9 cellular contexts compared by ENCODE assay signal in the genomic region with DNA sequence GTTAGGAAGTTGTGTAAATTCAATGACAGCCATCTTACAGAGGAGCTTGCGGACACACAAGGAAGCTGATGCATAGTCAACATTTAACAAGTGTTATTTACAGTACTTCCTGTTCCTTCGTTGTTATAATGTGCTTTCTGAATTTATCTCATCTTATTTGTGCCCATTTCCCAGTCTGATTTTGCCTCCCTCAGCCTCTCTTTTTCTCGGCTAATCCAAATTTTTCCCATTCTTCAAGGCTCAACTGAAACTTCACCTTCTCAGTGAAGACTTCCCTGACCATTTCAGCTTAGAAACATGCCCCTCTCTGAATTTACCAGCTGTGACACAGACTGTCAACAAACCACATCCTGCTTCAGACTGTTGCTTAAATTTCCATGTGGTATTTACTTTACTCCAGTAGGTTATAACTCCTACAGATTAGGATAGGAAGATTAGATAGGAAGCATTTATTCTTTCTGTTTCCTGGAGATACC. TPM values are rescaled to one million over a fixed set of nuclear protein-coding genes. Genes with fewer than 3 reads are reported as not detected.
DNase-seq lines count a peak whose midpoint lies in the region; ATAC-seq, FAIRE-seq and TF ChIP-seq lines count a peak whose summit lies in the region.
"Had no signal": no experiment of that assay in that cellular context is flagged by ENCODE, and none has a peak within 500 bp of the region (broad histone marks: within the 10 kb centered on the region; RNA-seq: fewer than 3 reads in every experiment).

No MANE protein-coding gene starts in this region.

- H3K27ac ChIP-seq in smooth muscle cell (ENCODE audit: low read depth), result peak overlapping the region; percentile 70

- no peaks in the 10 kb centered on the region for H3K36me3 ChIP-seq in smooth muscle cell (ENCODE audit: low read depth)
- H3K36me3 ChIP-seq: heart right ventricle had no signal

- H3K36me3 Mint-ChIP-seq in endothelial cell (ENCODE audit: low read depth, unreplicated experiment), result no peaks in the 10 kb centered on the region

- H2AFZ ChIP-seq in smooth muscle cell (ENCODE audit: low read depth), result peak overlapping the region; percentile 48

- peak overlapping the region; percentile 72 for H3K4me2 ChIP-seq in smooth muscle cell

- H3K79me2 ChIP-seq in smooth muscle cell (ENCODE audit: low read depth), result no peaks in the 10 kb centered on the region

- H4K20me1 ChIP-seq in smooth muscle cell (ENCODE audit: low read depth), result no peaks in the 10 kb centered on the region

- 45% methylated on average over 3 of the region's 3 CpGs for WGBS in smooth muscle cell (ENCODE audit: low lambda C conversion rate)

- no peak for FAIRE-seq in frontal cortex (lab: Jason Lieb, UNC)

- H3K27me3 ChIP-seq in smooth muscle cell (ENCODE audit: low read depth), result no peaks in the 10 kb centered on the region
- H3K27me3 ChIP-seq: heart right ventricle had no signal

- TF ChIP-seq CTCF in AG09309 (IDR thresholded peaks at IDR 0.05; ENCODE audit: control insufficient read depth, insufficient read depth, low read depth, low read length, missing control alignments) (no peak), endothelial cell (IDR thresholded peaks at IDR 0.05; ENCODE audit: unreplicated experiment) (no peak), smooth muscle cell (IDR thresholded peaks at IDR 0.05; ENCODE audit: borderline replicate concordance, insufficient read depth, poor library complexity, severe bottlenecking) (no peak)

- no peak overlapping the region for H3K4me3 ChIP-seq in AG09309 (ENCODE audit: control insufficient read depth, low read depth, low read length)
- H3K4me3 ChIP-seq in smooth muscle cell, result no peak overlapping the region

- DNase-seq in AG09309 (ENCODE audit: low read depth), result peak; percentile 31
- DNase-seq in GM19240 (ENCODE audit: insufficient read length, low spot score), result peak; percentile 14
- DNase-seq in RPMI7951 (ENCODE audit: low read depth), result peak; percentile 86
- DNase-seq in endothelial cell (ENCODE audit: low spot score), result no peak
- DNase-seq in smooth muscle cell (lab: John Stamatoyannopoulos, UW; ENCODE audit: unreplicated experiment), result no peak
- no peak for DNase-seq in frontal cortex (ENCODE audit: low spot score in 2 of 2)
- no peak for DNase-seq in NK-92 treated with Interleukin-12 subunit alpha and Interleukin-12 subunit beta, amount 100 ng/mL, for 24 hours (lab: John Stamatoyannopoulos, UW)
- DNase-seq: heart right ventricle had no signal

- no peak overlapping the region for H3K4me3 Mint-ChIP-seq in endothelial cell (ENCODE audit: unreplicated experiment)

- peaks cover 7% of the 10 kb centered on the region for H3K4me1 ChIP-seq in smooth muscle cell (ENCODE audit: low read depth)

- H3K27me3 Mint-ChIP-seq in endothelial cell (ENCODE audit: unreplicated experiment), result no peaks in the 10 kb centered on the region

- no peaks in the 10 kb centered on the region for H3K9me3 ChIP-seq in smooth muscle cell (replicated peaks; ENCODE audit: low read depth)
- H3K9me3 ChIP-seq: heart right ventricle had no signal

- peak; percentile 56 for ATAC-seq in HG03457 (IDR thresholded peaks at IDR 0.05; ENCODE audit: unreplicated experiment)

- H3K27ac Mint-ChIP-seq in endothelial cell (ENCODE audit: unreplicated experiment), result peak overlapping the region; percentile 96

- H3K4me1 Mint-ChIP-seq in endothelial cell (ENCODE audit: unreplicated experiment), result peaks cover 65% of the 10 kb centered on the region

- no peaks in the 10 kb centered on the region for H3F3A ChIP-seq in smooth muscle cell (ENCODE audit: low read depth)

- no peak overlapping the region for H3K9ac ChIP-seq in smooth muscle cell (ENCODE audit: low read depth)

- H3K9me3 Mint-ChIP-seq in endothelial cell (ENCODE audit: unreplicated experiment), result no peaks in the 10 kb centered on the region

RNA-seq across cellular contexts. Expression of a gene that starts 55.7 kb away (rescaled TPM):
- total RNA-seq in RPMI7951 (2014; rRNA removed; shearing (Covaris generic)), result 0.39 TPM in 1 of 2 replicates, not detected in the other
- total RNA-seq in endothelial cell (ENCODE audit: unreplicated experiment), result 0.44 TPM
- 2.5 and 2.6 TPM in 2 replicates for total RNA-seq in smooth muscle cell
- polyA plus RNA-seq in smooth muscle cell, result 0.67 TPM in 1 of 2 replicates, not detected in the other
- not detected for total RNA-seq in frontal cortex

RNA-seq across cellular contexts. Expression of a gene that starts 56.1 kb away (rescaled TPM):
- 5.2 and 5.8 TPM in 2 replicates for total RNA-seq in RPMI7951 (2014; rRNA removed; shearing (Covaris generic))
- total RNA-seq in endothelial cell (ENCODE audit: unreplicated experiment) (57.4 TPM), smooth muscle cell (0.40 and 0.58 TPM in 2 replicates), frontal cortex (3.7 TPM)
- polyA plus RNA-seq in smooth muscle cell, result 0.37 and 0.86 TPM in 2 replicates

Comparison
In these comparisons a context has a peak if more than half of its experiments do, and no peak if none do; other contexts are left out.
1. DNase-seq: peak in AG09309 (single experiment), GM19240 (single experiment) and RPMI7951 (single experiment); none in endothelial cell (single experiment), smooth muscle cell (single experiment), frontal cortex (0 of 2) and NK-92 treated with Interleukin-12 subunit alpha and Interleukin-12 subunit beta, amount 100 ng/mL, for 24 hours (single experiment).